In genomic region chr21:42164064-42164789, GRCh38 we compare ENCODE assay signal across 8 cellular contexts. TPM values are rescaled to one million over a fixed set of nuclear protein-coding genes. Genes with fewer than 3 reads are reported as not detected.
DNase-seq lines count a peak whose midpoint lies in the region; ATAC-seq and TF ChIP-seq lines count a peak whose summit lies in the region.

No MANE protein-coding gene starts in this region.

- DNase-seq in AML-193 (lab: John Stamatoyannopoulos, UW) (peak; percentile 50 to 63), SJSA1 (ENCODE audit: low read depth in 1 of 2, low spot score in 2 of 2) (peak; percentile 21 to 50), adrenal gland (peak; percentile 47 to 81 (median 69)), iPS-NIHi11 (ENCODE audit: low spot score) (peak; percentile 59), NCI-H526 treated with DMSO at 0.1 percent for 48 hours (lab: John Stamatoyannopoulos, UW) (no peak), omental fat pad (ENCODE audit: low spot score) (no peak)
- peak; percentile 17 to 47 for DNase-seq in stimulated activated CD4-positive, alpha-beta T cell treated with anti-CD3 and anti-CD28 coated beads, Interleukin-15, amount 100 ng/mL, for 48 hours (ENCODE audit: low read depth in 2 of 2)

- TF ChIP-seq POLR2A in adrenal gland (IDR thresholded peaks at IDR 0.05), result no peak

- peak; percentile 56 for ATAC-seq in GM19351 (IDR thresholded peaks at IDR 0.05; ENCODE audit: unreplicated experiment)
- no peak for ATAC-seq in omental fat pad (ENCODE audit: low FRiP score)

- no peaks in the 10 kb centered on the region for H3K9me3 ChIP-seq in SJSA1 (replicated peaks)
- H3K9me3 ChIP-seq in adrenal gland (replicated peaks in 1 of 3), result no peaks in the 10 kb centered on the region

- no peaks in the 10 kb centered on the region for H3K27me3 ChIP-seq in SJSA1 (replicated peaks)
- H3K27me3 ChIP-seq in adrenal gland, result no peaks in the 10 kb centered on the region

- TF ChIP-seq CTCF in adrenal gland (IDR thresholded peaks at IDR 0.05), result peak; percentile 9 to 59 (median 43)
- no peak for TF ChIP-seq CTCF in omental fat pad (IDR thresholded peaks at IDR 0.05)

- H3K4me3 ChIP-seq in SJSA1 (no peak overlapping the region), adrenal gland (no peak overlapping the region)

- 54 to 62% (median 56%) methylated on average over 6 to 7 of the region's 7 CpGs for whole genome bisulfite sequencing in adrenal gland, 4 donors

- intact Hi-C loops in adrenal gland (cut with DNase I), result no loop called here

- H3K36me3 ChIP-seq in SJSA1, result no peaks in the 10 kb centered on the region
- H3K36me3 ChIP-seq in adrenal gland (replicated peaks in 1 of 2), result no peaks in the 10 kb centered on the region

- H3K27ac ChIP-seq in SJSA1, result no peak overlapping the region
- H3K27ac ChIP-seq in adrenal gland, result no peak overlapping the region

- H3K4me1 ChIP-seq in SJSA1 (replicated peaks) (peaks cover 6% of the 10 kb centered on the region), adrenal gland (replicated peaks in 1 of 2) (no peaks in the 10 kb centered on the region)

RNA-seq across cellular contexts. Expression of gene ABCG1, which starts 54.7 kb away (rescaled TPM):
- 4.5 and 11.5 TPM in 2 replicates for total RNA-seq in SJSA1 (2014; rRNA removed; shearing (Covaris generic))
- total RNA-seq in adrenal gland (100 to 1,000 TPM in 2 of 8 donors, 10 to 100 TPM in 6; 47.8 to 136 (median 90.9) TPM), omental fat pad (10 to 100 TPM in 3 of 4 donors, 1 to 10 TPM in 1; 9.8 to 45.1 (median 30.2) TPM)
- polyA plus RNA-seq in adrenal gland, result 10 to 100 TPM; 32.5 to 52.7 (median 38.7) TPM

Comparison
In these comparisons a context has a peak if more than half of its experiments do, and no peak if none do; other contexts are left out.
1. DNase-seq: peak in AML-193 (2 of 2), SJSA1 (2 of 2), adrenal gland (7 of 7), iPS-NIHi11 (single experiment) and stimulated activated CD4-positive, alpha-beta T cell treated with anti-CD3 and anti-CD28 coated beads, Interleukin-15, amount 100 ng/mL, for 48 hours (2 of 2); none in NCI-H526 treated with DMSO at 0.1 percent for 48 hours (single experiment) and omental fat pad (single experiment).
2. CTCF ChIP-seq: peak in adrenal gland (6 of 6); none in omental fat pad (0 of 3).